Comparison of ENCODE assay signal across 8 cellular contexts in genomic region chr1:36157115-36157903, GRCh38. TPM values are rescaled to one million over a fixed set of nuclear protein-coding genes. Genes with fewer than 3 reads are reported as not detected.
DNase-seq lines count a peak whose midpoint lies in the region; ATAC-seq and TF ChIP-seq lines count a peak whose summit lies in the region.

No MANE protein-coding gene starts in this region.

- no peak for TF ChIP-seq POLR2A in breast epithelium (IDR thresholded peaks at IDR 0.05)
- no peak for TF ChIP-seq POLR2A in upper lobe of left lung (IDR thresholded peaks at IDR 0.05)

- peak overlapping the region; percentile 94 for H3K4me3 Mint-ChIP-seq in CD4-positive, alpha-beta T cell

- no peak for TF ChIP-seq EP300 in upper lobe of left lung (IDR thresholded peaks at IDR 0.05)

- H3K4me1 ChIP-seq in breast epithelium: peaks cover 30 to 50% of the 10 kb centered on the region in 2 donors
- peaks cover 51 to 69% (median 64%) of the 10 kb centered on the region in 4 donors for H3K4me1 ChIP-seq in upper lobe of left lung

- no peak for TF ChIP-seq CTCF in CD4-positive, alpha-beta T cell (IDR thresholded peaks at IDR 0.05)
- TF ChIP-seq CTCF in breast epithelium (IDR thresholded peaks at IDR 0.05) (no peak), upper lobe of left lung (IDR thresholded peaks at IDR 0.05) (no peak)

- H3K9me3 Mint-ChIP-seq in CD4-positive, alpha-beta T cell: no peaks in the 10 kb centered on the region

- H3K27ac Mint-ChIP-seq in CD4-positive, alpha-beta T cell: peak overlapping the region; percentile 97

- H3K9me3 ChIP-seq in CD4-positive, alpha-beta T cell (ENCODE audit: control insufficient read depth, low read length): no peaks in the 10 kb centered on the region
- H3K9me3 ChIP-seq in breast epithelium: no peaks in the 10 kb centered on the region
- no peaks in the 10 kb centered on the region for H3K9me3 ChIP-seq in upper lobe of left lung

- intact Hi-C loops in CD4-positive, alpha-beta T cell (cut with DNase I, micrococcal nuclease): no loop called here
- intact Hi-C loops in breast epithelium (cut with DNase I; ENCODE audit: low total_unique reads): no loop called here

- H3K4me3 ChIP-seq in breast epithelium (peak overlapping the region; percentile 67 to 91 (median 85)), upper lobe of left lung (peak overlapping the region; percentile 80 to 100 (median 98))

- no peak for DNase-seq in CD4-positive, alpha-beta T cell
- peak; percentile 34 for DNase-seq in NCI-H226
- DNase-seq in breast epithelium (ENCODE audit: low spot score in 2 of 2): peak in 1 of 2 donors; percentile 50
- DNase-seq in medulla oblongata (ENCODE audit: extremely low spot score): peak; percentile 58
- DNase-seq in upper lobe of left lung: peak in 1 of 2 donors; percentile 58
- no peak for DNase-seq in stimulated activated CD4-positive, alpha-beta T cell treated with anti-CD3 and anti-CD28 coated beads, Interleukin-12 subunit alpha, Interleukin-12 subunit beta, amount 100 ng/mL, for 4 hours

- peaks cover 29% of the 10 kb centered on the region for H3K36me3 Mint-ChIP-seq in CD4-positive, alpha-beta T cell (ENCODE audit: low read depth)

- no peak for ATAC-seq in CD4-positive, alpha-beta T cell (ENCODE audit: poor library complexity)
- ATAC-seq in upper lobe of left lung (ENCODE audit: low FRiP score in 2 of 2) (no peak), GM19463 (IDR thresholded peaks at IDR 0.05; ENCODE audit: unreplicated experiment) (no peak), GM19455 (IDR thresholded peaks at IDR 0.05; ENCODE audit: unreplicated experiment) (no peak)

- peaks cover 77% of the 10 kb centered on the region for H3K4me1 Mint-ChIP-seq in CD4-positive, alpha-beta T cell (ENCODE audit: low read depth)

- peak overlapping the region; percentile 96 for H3K27ac ChIP-seq in CD4-positive, alpha-beta T cell (ENCODE audit: low read depth, low read length)
- H3K27ac ChIP-seq in breast epithelium: peak overlapping the region; percentile 93 to 100
- peak overlapping the region; percentile 99 to 100 (median 100) for H3K27ac ChIP-seq in upper lobe of left lung

- POLR2A ChIA-PET in CD4-positive, alpha-beta T cell (lab: Charles Lee): interaction anchor here (1.8 to 3.6 kb wide), 4 partner anchors 12 to 149 kb away, joined by 7 to 50 read pairs (median 14); partner anchors contain the start of genes SH3D21 and THRAP3

- no peaks in the 10 kb centered on the region for H3K36me3 ChIP-seq in breast epithelium
- no peaks in the 10 kb centered on the region for H3K36me3 ChIP-seq in upper lobe of left lung

- WGBS in upper lobe of left lung, 2 donors: 8% methylated on average over 9 of the region's 9 CpGs

- no peaks in the 10 kb centered on the region for H3K27me3 Mint-ChIP-seq in CD4-positive, alpha-beta T cell

- CTCF ChIA-PET in CD4-positive, alpha-beta T cell (lab: Charles Lee): interaction anchor here (1.0 to 4.2 kb wide), 2 partner anchors 8 to 31 kb away, joined by 4 to 18 read pairs; partner anchors contain the start of gene TRAPPC3

- no peaks in the 10 kb centered on the region for H3K27me3 ChIP-seq in CD4-positive, alpha-beta T cell (ENCODE audit: control insufficient read depth, insufficient read depth, low read length)
- H3K27me3 ChIP-seq in breast epithelium (no peaks in the 10 kb centered on the region), upper lobe of left lung (no peaks in the 10 kb centered on the region)

RNA-seq across cellular contexts. Expression of gene MAP7D1, which starts 1.3 kb away (rescaled TPM):
- 100 to 1,000 TPM; 156 to 163 TPM for total RNA-seq in CD4-positive, alpha-beta T cell
- 10 to 100 TPM; 67.4 to 78.0 (median 68.6) TPM for total RNA-seq in breast epithelium
- total RNA-seq in upper lobe of left lung: 100 to 1,000 TPM; 129 to 290 (median 153) TPM

RNA-seq across cellular contexts. Expression of gene TRAPPC3, which starts 8.0 kb away (rescaled TPM):
- total RNA-seq in CD4-positive, alpha-beta T cell: 10 to 100 TPM; 18.4 to 21.3 TPM
- total RNA-seq in breast epithelium (100 to 1,000 TPM; 107 to 118 (median 116) TPM), upper lobe of left lung (100 to 1,000 TPM in 2 of 6 donors, 10 to 100 TPM in 4; 65.8 to 120 (median 75.5) TPM)

RNA-seq across cellular contexts. Expression of gene COL8A2, which starts 32.3 kb away (rescaled TPM):
- total RNA-seq in CD4-positive, alpha-beta T cell: under 1 TPM; 0.05 to 0.06 TPM
- total RNA-seq in breast epithelium (10 to 100 TPM in 2 of 3 donors, 1 to 10 TPM in 1; 3.4 to 20.6 (median 11.1) TPM), upper lobe of left lung (10 to 100 TPM in 3 of 6 donors, 1 to 10 TPM in 3; 2.5 to 20.8 (median 11.4) TPM)

Comparison
In these comparisons a context has a peak if more than half of its experiments do, and no peak if none do; other contexts are left out.
1. DNase-seq: peak in NCI-H226 (single experiment) and medulla oblongata (single experiment); none in CD4-positive, alpha-beta T cell (0 of 10) and stimulated activated CD4-positive, alpha-beta T cell treated with anti-CD3 and anti-CD28 coated beads, Interleukin-12 subunit alpha, Interleukin-12 subunit beta, amount 100 ng/mL, for 4 hours (single experiment).
2. Peak in every context shown above with its lines, with median percentiles within 50 percentile points of each other: H3K27ac ChIP-seq.